ENCODE assay signal across 8 cellular contexts in the genomic region with DNA sequence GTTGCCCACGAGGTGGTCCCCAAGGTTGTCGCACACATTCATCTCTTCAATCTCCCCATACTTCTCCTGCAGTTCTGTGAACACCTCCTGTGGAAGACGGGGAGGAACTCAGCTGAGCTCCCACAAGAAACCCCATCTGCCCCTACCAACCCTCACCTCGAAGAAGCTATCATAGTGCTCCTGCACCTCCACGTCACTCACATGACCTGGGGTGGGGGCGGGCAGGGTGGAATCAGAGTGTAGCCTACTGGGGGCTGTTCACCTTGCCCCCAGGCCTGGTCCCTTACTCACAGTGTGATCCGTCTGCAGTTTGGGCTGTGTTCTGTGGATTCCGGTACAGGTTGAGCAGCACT. TPM values are rescaled to one million over a fixed set of nuclear protein-coding genes. Genes with fewer than 3 reads are reported as not detected.
DNase-seq lines count a peak whose midpoint lies in the region; ATAC-seq and TF ChIP-seq lines count a peak whose summit lies in the region.

No MANE protein-coding gene starts in this region.

- no peaks in the 10 kb centered on the region for H3K27me3 ChIP-seq in sigmoid colon

- peaks cover 0 to 11% (median 5%) of the 10 kb centered on the region in 4 donors for H3K36me3 ChIP-seq in sigmoid colon

- no peak for TF ChIP-seq CTCF in GM12865 (IDR thresholded peaks at IDR 0.05; ENCODE audit: insufficient read depth, low read depth, low read length, missing control alignments)
- no peak for TF ChIP-seq CTCF in VCaP (conservative IDR thresholded peaks at IDR 0.05)
- TF ChIP-seq CTCF in fibroblast of the aortic adventitia (IDR thresholded peaks at IDR 0.05; ENCODE audit: insufficient read depth, low read length) = no peak
- no peak for TF ChIP-seq CTCF in sigmoid colon (IDR thresholded peaks at IDR 0.05)
- no peak for TF ChIP-seq CTCF in GM13976 (IDR thresholded peaks at IDR 0.05; ENCODE audit: borderline replicate concordance, control extremely low read depth, extremely low read depth, insufficient read depth, missing control alignments)

- intact Hi-C loops in sigmoid colon (cut with DNase I) = no loop called here

- no peak for TF ChIP-seq POLR2A in sigmoid colon (IDR thresholded peaks at IDR 0.05)

- 49 to 71% methylated on average over 8 of the region's 8 CpGs for WGBS in sigmoid colon, 2 donors

- in situ Hi-C loops in GM13976 (cut with MboI; ENCODE audit: low sequenced_read_pairs, unreplicated experiment) = no loop called here

- ATAC-seq in left lobe of liver (no peak), GM21515 (IDR thresholded peaks at IDR 0.05; ENCODE audit: unreplicated experiment) (no peak)

- H3K27ac ChIP-seq in VCaP = peak overlapping the region; percentile 97
- H3K27ac ChIP-seq in sigmoid colon = peak overlapping the region; percentile 100

- H3K4me3 ChIP-seq in GM12865 (ENCODE audit: low read depth, low read length) (peak overlapping the region; percentile 90), fibroblast of the aortic adventitia (ENCODE audit: low read depth, low read length) (peak overlapping the region; percentile 81), sigmoid colon (peak overlapping the region; percentile 90 to 98 (median 92))

- DNase-seq in GM12865 (ENCODE audit: low read depth) (no peak), fibroblast of the aortic adventitia (ENCODE audit: low read depth) (no peak), sigmoid colon (no peak), GF-D8 (lab: John Stamatoyannopoulos, UW) (no peak), left lobe of liver (ENCODE audit: low spot score) (no peak), GM13976 (ENCODE audit: low spot score) (no peak)

- H3K9me3 ChIP-seq in sigmoid colon = no peaks in the 10 kb centered on the region

- no peak for TF ChIP-seq EP300 in sigmoid colon (IDR thresholded peaks at IDR 0.05)

- H3K4me1 ChIP-seq in sigmoid colon = peaks cover 0 to 60% (median 52%) of the 10 kb centered on the region in 4 donors

RNA-seq across cellular contexts. Expression of a gene that starts 0.9 kb away (rescaled TPM):
- total RNA-seq in fibroblast of the aortic adventitia (ENCODE audit: low replicate concordance) = 5.8 and 7.1 TPM in 2 replicates
- 10 to 100 TPM; 16.3 to 53.5 (median 27.9) TPM for total RNA-seq in sigmoid colon
- 10 to 100 TPM; 12.7 to 23.4 (median 16.0) TPM for polyA plus RNA-seq in sigmoid colon
- total RNA-seq in left lobe of liver = 15.1 TPM

RNA-seq across cellular contexts. Expression of a gene that starts 1.1 kb away (rescaled TPM):
- 14.7 and 19.5 TPM in 2 replicates for total RNA-seq in fibroblast of the aortic adventitia (ENCODE audit: low replicate concordance)
- total RNA-seq in sigmoid colon = 10 to 100 TPM; 27.8 to 44.9 (median 36.6) TPM
- polyA plus RNA-seq in sigmoid colon = 10 to 100 TPM; 48.0 to 72.3 (median 59.4) TPM
- 31.7 TPM for total RNA-seq in left lobe of liver

RNA-seq across cellular contexts. Expression of a gene that starts 2.1 kb away (rescaled TPM):
- total RNA-seq in fibroblast of the aortic adventitia (ENCODE audit: low replicate concordance) (1.3 and 1.9 TPM in 2 replicates), sigmoid colon (10 to 100 TPM in 2 of 4 donors, 1 to 10 TPM in 2; 2.5 to 12.2 (median 8.6) TPM), left lobe of liver (30.8 TPM)
- polyA plus RNA-seq in sigmoid colon = 10 to 100 TPM in 1 of 3 donors, 1 to 10 TPM in 2; 3.7 to 25.0 (median 9.0) TPM

RNA-seq across cellular contexts. Expression of a gene that starts 4.1 kb away (rescaled TPM):
- 5.4 and 15.3 TPM in 2 replicates for total RNA-seq in fibroblast of the aortic adventitia (ENCODE audit: low replicate concordance)
- 10 to 100 TPM; 12.5 to 19.1 (median 15.9) TPM for total RNA-seq in sigmoid colon
- polyA plus RNA-seq in sigmoid colon = 10 to 100 TPM in 2 of 3 donors, 1 to 10 TPM in 1; 8.4 to 13.6 (median 11.3) TPM
- 4.7 TPM for total RNA-seq in left lobe of liver

RNA-seq across cellular contexts. Expression of a gene that starts 12.5 kb away (rescaled TPM):
- total RNA-seq in fibroblast of the aortic adventitia (ENCODE audit: low replicate concordance) = 297 and 713 TPM in 2 replicates
- 100 to 1,000 TPM in 3 of 4 donors, 10 to 100 TPM in 1; 59.4 to 275 (median 154) TPM for total RNA-seq in sigmoid colon
- 10 to 100 TPM in 2 of 3 donors, 1 to 10 TPM in 1; 4.4 to 36.6 (median 35.9) TPM for polyA plus RNA-seq in sigmoid colon
- total RNA-seq in left lobe of liver = 7.0 TPM
